Comparison of ENCODE assay signal across 16 cellular contexts in genomic region chr6:99148111-99148510, GRCh38.
DNase-seq lines count a peak whose midpoint lies in the region; ATAC-seq and TF ChIP-seq lines count a peak whose summit lies in the region.
"Had no signal": no experiment of that assay in that cellular context is flagged by ENCODE, and none has a peak within 500 bp of the region (broad histone marks: within the 10 kb centered on the region; RNA-seq: fewer than 3 reads in every experiment).

No MANE protein-coding gene starts in this region.

- no peak overlapping the region for H2BK15ac ChIP-seq in mesendoderm (replicated peaks; ENCODE audit: low read depth)

- H3K79me2 ChIP-seq in mesendoderm (ENCODE audit: control insufficient read depth, insufficient read depth, low read length) = no peaks in the 10 kb centered on the region

- DNase-seq in A673 (ENCODE audit: low spot score) = peak; percentile 70
- no peak for DNase-seq in SK-N-MC (ENCODE audit: low read depth, low spot score)
- DNase-seq in mesendoderm = peak; percentile 51
- DNase-seq in upper lobe of left lung = no peak
- no peak for DNase-seq in CD1c-positive myeloid dendritic cell (ENCODE audit: extremely low spot score)
- DNase-seq in OCI-M2 (lab: John Stamatoyannopoulos, UW; ENCODE audit: unreplicated experiment) = no peak
- DNase-seq: BE2C; CD8-positive, alpha-beta T cell; COR-L47; DMS153; DMS79 treated with DMSO at 0.1 percent for 48 hours; EL; HCEC 1CT; HFFc6 had no signal

- CTCF ChIA-PET in A673 (lab: Charles Lee) = interaction anchor here (0.6 to 0.9 kb wide), 3 partner anchors 29 to 94 kb away, joined by 3 to 4 read pairs (median 3); no protein-coding TSS in a partner anchor

- H3K4me1 ChIP-seq in A673 (ENCODE audit: insufficient read depth, low read length, poor library complexity, severe bottlenecking) (peaks cover 16% of the 10 kb centered on the region), HUES48 (ENCODE audit: control insufficient read depth, insufficient read depth, low read length) (peaks cover 3% of the 10 kb centered on the region), mesendoderm (ENCODE audit: control insufficient read depth, low read depth, low read length) (no peaks in the 10 kb centered on the region), upper lobe of left lung (no peaks in the 10 kb centered on the region)
- H3K4me1 ChIP-seq: BE2C had no signal

- no peak for TF ChIP-seq POLR2A in upper lobe of left lung (IDR thresholded peaks at IDR 0.05)

- H3K36me3 ChIP-seq in A673 (ENCODE audit: insufficient read depth, low read length, poor library complexity, severe bottlenecking) (no peaks in the 10 kb centered on the region), HUES48 (ENCODE audit: control insufficient read depth, insufficient read depth, low read length) (no peaks in the 10 kb centered on the region), SK-N-MC (ENCODE audit: insufficient read depth, low read length) (no peaks in the 10 kb centered on the region), mesendoderm (ENCODE audit: control insufficient read depth, insufficient read depth, low read length) (no peaks in the 10 kb centered on the region), upper lobe of left lung (no peaks in the 10 kb centered on the region)
- H3K36me3 ChIP-seq: BE2C had no signal

- intact Hi-C loops in A673 (cut with micrococcal nuclease; ENCODE audit: unreplicated experiment) = no loop called here

- H4K5ac ChIP-seq in mesendoderm (ENCODE audit: low read length) = no peak overlapping the region

- no peak for TF ChIP-seq EP300 in upper lobe of left lung (IDR thresholded peaks at IDR 0.05)

- no peak overlapping the region for H3K27ac ChIP-seq in A673 (ENCODE audit: low read depth, low read length, poor library complexity, severe bottlenecking)
- H3K27ac ChIP-seq in HUES48 (ENCODE audit: low read depth, low read length) = peak overlapping the region; percentile 2
- peak overlapping the region; percentile 78 for H3K27ac ChIP-seq in SK-N-MC
- H3K27ac ChIP-seq in mesendoderm (ENCODE audit: low read depth, low read length) = no peak overlapping the region
- no peak overlapping the region for H3K27ac ChIP-seq in upper lobe of left lung
- H3K27ac ChIP-seq: C4-2B had no signal

- H2AK5ac ChIP-seq in mesendoderm (ENCODE audit: low read length) = no peak overlapping the region

- no peak overlapping the region for H3K9ac ChIP-seq in HUES48 (ENCODE audit: low read depth, low read length)
- H3K9ac ChIP-seq in SK-N-MC (ENCODE audit: insufficient read length) = peak overlapping the region; percentile 9
- H3K9ac ChIP-seq in mesendoderm (ENCODE audit: low read length) = no peak overlapping the region

- H3K27me3 ChIP-seq in A673 (replicated peaks; ENCODE audit: insufficient read depth, low read depth, low read length, poor library complexity) (no peaks in the 10 kb centered on the region), HUES48 (ENCODE audit: control insufficient read depth, insufficient read depth, low read length) (no peaks in the 10 kb centered on the region), mesendoderm (ENCODE audit: insufficient read depth, low read length, poor library complexity) (no peaks in the 10 kb centered on the region), upper lobe of left lung (no peaks in the 10 kb centered on the region)
- H3K27me3 ChIP-seq: BE2C had no signal

- no peak overlapping the region for H3K23ac ChIP-seq in mesendoderm (ENCODE audit: low read length)

- TF ChIP-seq CTCF in A673 (conservative IDR thresholded peaks at IDR 0.05; ENCODE audit: low read depth, low read length) (no peak), upper lobe of left lung (IDR thresholded peaks at IDR 0.05) (no peak)

- no peak overlapping the region for H2BK120ac ChIP-seq in mesendoderm (ENCODE audit: low read depth, low read length)

- WGBS in mesendoderm (ENCODE audit: extremely low coverage, insufficient coverage, low lambda C conversion rate) = no CpG with 5 or more reads among the region's 2 CpGs
- 65 to 68% methylated on average over 2 of the region's 2 CpGs for WGBS in upper lobe of left lung, 2 donors

- H3K18ac ChIP-seq in mesendoderm (ENCODE audit: low read length) = no peak overlapping the region

- no peaks in the 10 kb centered on the region for H3K79me1 ChIP-seq in mesendoderm (ENCODE audit: low read length)

- no peak overlapping the region for H2BK5ac ChIP-seq in mesendoderm (ENCODE audit: low read length)

- H3K56ac ChIP-seq in mesendoderm (ENCODE audit: low read length) = no peak overlapping the region

- H4K8ac ChIP-seq in mesendoderm (ENCODE audit: low read depth, low read length) = no peak overlapping the region

- no TSS peak for BruUV-seq in A673 (replicated peaks; lab: Mats Ljungman, UMichigan)

- no peak overlapping the region for H3K4ac ChIP-seq in mesendoderm (ENCODE audit: low read depth, low read length)

- H3K9me3 ChIP-seq in A673 (ENCODE audit: low read depth, low read length, poor library complexity, severe bottlenecking) = no peaks in the 10 kb centered on the region
- no peaks in the 10 kb centered on the region for H3K9me3 ChIP-seq in HUES48 (ENCODE audit: control insufficient read depth, insufficient read depth, low read length)
- H3K9me3 ChIP-seq in SK-N-MC (ENCODE audit: low read depth, low read length) = no peaks in the 10 kb centered on the region
- H3K9me3 ChIP-seq in upper lobe of left lung = no peaks in the 10 kb centered on the region
- H3K9me3 ChIP-seq: BE2C had no signal

- H3K4me3 ChIP-seq in A673 (ENCODE audit: low read depth, low read length, poor library complexity, severe bottlenecking) (no peak overlapping the region), HUES48 (ENCODE audit: low read depth, low read length) (no peak overlapping the region), SK-N-MC (peak overlapping the region; percentile 50), mesendoderm (ENCODE audit: low read length) (no peak overlapping the region), upper lobe of left lung (no peak overlapping the region)

- no peak overlapping the region for H3K4me2 ChIP-seq in mesendoderm (ENCODE audit: low read length)

- POLR2A ChIA-PET in A673 (lab: Charles Lee; ENCODE audit: low non-redundant PET) = no interaction called here

- ATAC-seq in upper lobe of left lung (ENCODE audit: low FRiP score in 2 of 2) = no peak
- ATAC-seq: CD8-positive, alpha-beta T cell had no signal

Comparison
In these comparisons a context has a peak if more than half of its experiments do, and no peak if none do; other contexts are left out.
1. DNase-seq: peak in A673 (single experiment) and mesendoderm (single experiment); none in SK-N-MC (single experiment), upper lobe of left lung (0 of 2), CD1c-positive myeloid dendritic cell (single experiment) and OCI-M2 (single experiment).
2. H3K27ac ChIP-seq: peak in HUES48 (single experiment) and SK-N-MC (single experiment); none in A673 (single experiment), mesendoderm (single experiment) and upper lobe of left lung (0 of 4).